Comparison of ENCODE assay signal across 9 cellular contexts in the genomic region with DNA sequence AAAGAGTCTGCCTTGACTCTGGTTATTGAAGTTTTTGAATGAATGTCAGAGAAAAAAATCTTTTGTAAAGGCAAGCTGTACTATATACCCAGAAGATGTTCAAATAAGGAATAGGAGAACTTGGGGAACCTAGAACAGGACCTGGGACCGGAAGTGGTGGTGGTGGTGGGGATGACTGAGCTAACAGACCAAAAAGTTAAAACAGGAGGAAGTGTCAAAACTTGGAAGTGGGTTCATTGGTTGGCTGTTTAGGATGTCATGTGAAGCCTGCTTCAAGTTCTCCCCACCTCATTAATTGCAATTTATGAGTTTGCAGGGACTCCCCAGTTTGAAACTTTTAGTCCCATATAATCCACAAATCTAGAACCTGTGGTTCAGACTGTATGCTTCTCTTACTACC. TPM values are rescaled to one million over a fixed set of nuclear protein-coding genes. Genes with fewer than 3 reads are reported as not detected.
DNase-seq lines count a peak whose midpoint lies in the region; ATAC-seq and TF ChIP-seq lines count a peak whose summit lies in the region.
"Had no signal": no experiment of that assay in that cellular context is flagged by ENCODE, and none has a peak within 500 bp of the region (broad histone marks: within the 10 kb centered on the region; RNA-seq: fewer than 3 reads in every experiment).

No MANE protein-coding gene starts in this region.

- H4K5ac ChIP-seq in IMR-90 (ENCODE audit: low read depth, low read length), result no peak overlapping the region

- H2AK5ac ChIP-seq in IMR-90 (ENCODE audit: low read depth, low read length), result peak overlapping the region; percentile 45; the same call in 1 of the 2 replicates

- TF ChIP-seq POLR2A in IMR-90 (IDR thresholded peaks at IDR 0.05; ENCODE audit: low read depth, low read length) (no peak), erythroblast (IDR thresholded peaks at IDR 0.05; ENCODE audit: low read length) (no peak)

- H3K9ac ChIP-seq in IMR-90 (ENCODE audit: low read depth, low read length), result no peak overlapping the region

- H3K9me1 ChIP-seq in IMR-90 (ENCODE audit: insufficient read depth, low read length), result peaks cover 6% of the 10 kb centered on the region; the same call in 1 of the 2 replicates

- peak overlapping the region; percentile 31; the same call in 1 of the 2 replicates for H3K4ac ChIP-seq in IMR-90 (ENCODE audit: low read depth, low read length)

- H3K36me3 Mint-ChIP-seq in activated CD4-positive, alpha-beta memory T cell treated with anti-CD3 and anti-CD28 coated beads for 36 hours, result peaks cover 16% of the 10 kb centered on the region
- peaks cover 5 to 39% (median 21%) of the 10 kb centered on the region in 5 donors for H3K36me3 Mint-ChIP-seq in naive thymus-derived CD4-positive, alpha-beta T cell

- DNase-seq in IMR-90 (no peak), erythroblast (lab: John Stamatoyannopoulos, UW) (no peak)
- DNase-seq in activated CD4-positive, alpha-beta memory T cell treated with anti-CD3 and anti-CD28 coated beads for 36 hours, result peak; percentile 72
- DNase-seq in naive thymus-derived CD4-positive, alpha-beta T cell, result peak in 5 of 9 donors; percentile 13 to 36 (median 21)
- no peak for DNase-seq in activated CD4-positive, CD25-positive, alpha-beta regulatory T cell (lab: John Stamatoyannopoulos, UW)
- DNase-seq: NCI-H526 had no signal

- H3K14ac ChIP-seq in IMR-90 (replicated peaks; ENCODE audit: low read depth, low read length), result no peak overlapping the region

- in situ Hi-C loops in IMR-90 (cut with MboI; ENCODE audit: low sequenced_read_pairs), result no loop called here

- no peak for TF ChIP-seq RAD21 in IMR-90 (IDR thresholded peaks at IDR 0.05; ENCODE audit: low read length)

- no peak overlapping the region for H4K91ac ChIP-seq in IMR-90 (ENCODE audit: insufficient read depth, low read depth, low read length)

- H3K56ac ChIP-seq in IMR-90 (ENCODE audit: extremely low read depth, insufficient read depth, low read length), result no peak overlapping the region

- H4K20me1 ChIP-seq in IMR-90 (ENCODE audit: insufficient read depth, low read length), result no peaks in the 10 kb centered on the region

- peak overlapping the region; percentile 50; the same call in 1 of the 2 replicates for H2BK20ac ChIP-seq in IMR-90 (ENCODE audit: low read depth, low read length)

- no peaks in the 10 kb centered on the region for H3K27me3 Mint-ChIP-seq in activated CD4-positive, alpha-beta memory T cell treated with anti-CD3 and anti-CD28 coated beads for 36 hours
- peaks cover 0 to 3% (median 0%) of the 10 kb centered on the region in 5 donors for H3K27me3 Mint-ChIP-seq in naive thymus-derived CD4-positive, alpha-beta T cell

- no CpG with 5 or more reads among the region's 1 CpG for WGBS in IMR-90 (ENCODE audit: extremely low coverage in 2 of 2, insufficient read length in 1 of 2), 2 experiments

- H3K4me2 ChIP-seq in IMR-90 (ENCODE audit: low read depth, low read length), result no peak overlapping the region

- dilution Hi-C loops in IMR-90 (cut with HindIII; ENCODE audit: low sequenced_read_pairs, unreplicated experiment), result no loop called here

- intact Hi-C loops in IMR-90 (cut with micrococcal nuclease), result loop anchor here (5.0 kb wide), 1 partner anchor 93 kb away; no protein-coding TSS in a partner anchor
- intact Hi-C loops in activated CD4-positive, alpha-beta memory T cell treated with anti-CD3 and anti-CD28 coated beads for 36 hours (cut with micrococcal nuclease), result loop anchor here (1.0 kb wide), 1 partner anchor 84 kb away; no protein-coding TSS in a partner anchor
- intact Hi-C loops in naive thymus-derived CD4-positive, alpha-beta T cell (cut with micrococcal nuclease), result loop anchor here (1.0 to 2.0 kb wide), 2 partner anchors 32 to 34 kb away; no protein-coding TSS in a partner anchor

- no peak overlapping the region for H2BK5ac ChIP-seq in IMR-90 (ENCODE audit: low read depth, low read length, poor library complexity, severe bottlenecking)

- TF ChIP-seq CTCF in IMR-90 (conservative IDR thresholded peaks at IDR 0.05; ENCODE audit: low read depth, low read length), result no peak

- H3K27me3 ChIP-seq in IMR-90 (ENCODE audit: control insufficient read depth, insufficient read depth, low read length), result no peaks in the 10 kb centered on the region; the same call in 1 of the 2 replicates
- H3K27me3 ChIP-seq in naive thymus-derived CD4-positive, alpha-beta T cell (ENCODE audit: control insufficient read depth in 2 of 2, insufficient read depth in 2 of 2, low read length in 2 of 2), result no peaks in the 10 kb centered on the region

- peak overlapping the region; percentile 20; the same call in 1 of the 2 replicates for H2BK120ac ChIP-seq in IMR-90 (ENCODE audit: low read depth, low read length)

- peaks cover 54% of the 10 kb centered on the region for H3K4me1 Mint-ChIP-seq in activated CD4-positive, alpha-beta memory T cell treated with anti-CD3 and anti-CD28 coated beads for 36 hours (ENCODE audit: low read depth)
- peaks cover 24 to 59% (median 43%) of the 10 kb centered on the region in 7 donors for H3K4me1 Mint-ChIP-seq in naive thymus-derived CD4-positive, alpha-beta T cell

- ATAC-seq in GM18907 (IDR thresholded peaks at IDR 0.05; ENCODE audit: unreplicated experiment) (peak; percentile 57), IMR-90 (ENCODE audit: low read depth) (no peak), GM21360 (IDR thresholded peaks at IDR 0.05; ENCODE audit: unreplicated experiment) (no peak), SK-N-SH treated with all-trans-retinoic acid at 6 μM for 48 hours (no peak)
- peak; percentile 73 for ATAC-seq in naive thymus-derived CD4-positive, alpha-beta T cell

- CTCF ChIA-PET in IMR-90 (lab: Yijun Ruan, JAX), result interaction anchor here (0.8 kb wide), 1 partner anchor 40 kb away, joined by 3 read pairs; no protein-coding TSS in a partner anchor
- CTCF ChIA-PET in activated CD4-positive, alpha-beta memory T cell treated with anti-CD3 and anti-CD28 coated beads for 36 hours (lab: Charles Lee), result interaction anchor here (2.1 kb wide), 1 partner anchor 34 kb away, joined by 8 read pairs; no protein-coding TSS in a partner anchor
- CTCF ChIA-PET in naive thymus-derived CD4-positive, alpha-beta T cell (lab: Charles Lee), result interaction anchor here (0.6 to 1.3 kb wide), 2 partner anchors 51 to 141 kb away, joined by 3 to 6 read pairs; no protein-coding TSS in a partner anchor

- H2BK15ac ChIP-seq in IMR-90 (ENCODE audit: low read depth, low read length), result no peak overlapping the region

- H3K36me3 ChIP-seq in IMR-90 (ENCODE audit: control insufficient read depth, insufficient read depth, low read length), result no peaks in the 10 kb centered on the region
- H3K36me3 ChIP-seq in naive thymus-derived CD4-positive, alpha-beta T cell (ENCODE audit: control insufficient read depth in 2 of 3, insufficient read depth in 3 of 3, low read length in 3 of 3), result no peaks in the 10 kb centered on the region

- H3K4me3 Mint-ChIP-seq in activated CD4-positive, alpha-beta memory T cell treated with anti-CD3 and anti-CD28 coated beads for 36 hours, result no peak overlapping the region
- H3K4me3 Mint-ChIP-seq in naive thymus-derived CD4-positive, alpha-beta T cell, result peak overlapping the region in 8 of 10 donors; percentile 4 to 61 (median 45)

- no peak overlapping the region for H2AFZ ChIP-seq in IMR-90 (replicated peaks; ENCODE audit: low read length, poor library complexity)

- H3K18ac ChIP-seq in IMR-90 (ENCODE audit: low read depth, low read length), result no peak overlapping the region

- peaks cover 22% of the 10 kb centered on the region for H3K4me1 ChIP-seq in IMR-90 (ENCODE audit: control insufficient read depth, insufficient read depth, low read length)
- H3K4me1 ChIP-seq in naive thymus-derived CD4-positive, alpha-beta T cell (ENCODE audit: control insufficient read depth in 2 of 2, insufficient read depth in 2 of 2, low read length in 2 of 2), result peaks cover 9 to 27% of the 10 kb centered on the region in 2 donors

- H3K27ac Mint-ChIP-seq in activated CD4-positive, alpha-beta memory T cell treated with anti-CD3 and anti-CD28 coated beads for 36 hours, result no peak overlapping the region
- H3K27ac Mint-ChIP-seq in naive thymus-derived CD4-positive, alpha-beta T cell, result peak overlapping the region in 2 of 9 donors; percentile 14 to 50

- BruUV-seq in IMR-90 (replicated peaks; lab: Mats Ljungman, UMichigan), result no TSS peak

- H3K27ac ChIP-seq in IMR-90 (ENCODE audit: insufficient read depth, low read length), result no peak overlapping the region
- no peak overlapping the region for H3K27ac ChIP-seq in naive thymus-derived CD4-positive, alpha-beta T cell (ENCODE audit: low read depth, low read length)

- peaks cover 12% of the 10 kb centered on the region for H3K9me3 Mint-ChIP-seq in activated CD4-positive, alpha-beta memory T cell treated with anti-CD3 and anti-CD28 coated beads for 36 hours
- H3K9me3 Mint-ChIP-seq in naive thymus-derived CD4-positive, alpha-beta T cell, result peaks cover 0 to 17% (median 5%) of the 10 kb centered on the region in 11 donors

- no peak overlapping the region for H3K23ac ChIP-seq in IMR-90 (ENCODE audit: low read depth, low read length)

- no peak overlapping the region for H3K4me3 ChIP-seq in IMR-90 (ENCODE audit: insufficient read depth, low read depth, low read length)
- no peak overlapping the region for H3K4me3 ChIP-seq in naive thymus-derived CD4-positive, alpha-beta T cell (ENCODE audit: low read length)

- H4K8ac ChIP-seq in IMR-90 (ENCODE audit: low read depth in 2 of 2, low read length in 2 of 2), result peak overlapping the region in 1 of 2 experiments; percentile 13; a peak in 1 of 4 replicates

- POLR2A ChIA-PET in IMR-90 (lab: Charles Lee; ENCODE audit: unreplicated experiment), result no interaction called here
- POLR2A ChIA-PET in activated CD4-positive, alpha-beta memory T cell treated with anti-CD3 and anti-CD28 coated beads for 36 hours (lab: Charles Lee), result interaction anchor here (1.0 kb wide), 2 partner anchors 25 to 34 kb away, joined by 3 to 4 read pairs; no protein-coding TSS in a partner anchor
- POLR2A ChIA-PET in naive thymus-derived CD4-positive, alpha-beta T cell (lab: Charles Lee), result no interaction called here

- peaks cover 6% of the 10 kb centered on the region for H3K9me3 ChIP-seq in IMR-90 (ENCODE audit: control insufficient read depth, insufficient read depth, low read length)
- no peaks in the 10 kb centered on the region for H3K9me3 ChIP-seq in naive thymus-derived CD4-positive, alpha-beta T cell (ENCODE audit: control insufficient read depth in 2 of 3, low read length in 3 of 3)

- H2AK9ac ChIP-seq in IMR-90 (replicated peaks; ENCODE audit: low read depth, low read length, poor library complexity), result no peak overlapping the region

- H3K79me1 ChIP-seq in IMR-90 (ENCODE audit: low read depth in 1 of 2, low read length in 2 of 2), result no peaks in the 10 kb centered on the region

TF ChIP-seq in SK-N-SH treated with all-trans-retinoic acid at 6 μM for 48 hours, 23 proteins besides CTCF, POLR2A, EP300 and RAD21 (continues in another document):
- no peak for TF ChIP-seq ARNTL (CRISPR knock-in tag; IDR thresholded peaks at IDR 0.05; ENCODE audit: borderline replicate concordance, low read depth)

RNA-seq across cellular contexts. Expression of gene PLXNC1, which starts 26.2 kb away (rescaled TPM):
- 1.1 and 1.6 TPM in 2 replicates for total RNA-seq in IMR-90 (2012; rRNA removed)
- polyA plus RNA-seq in IMR-90 (2012; rRNA removed), result 0.77 and 1.0 TPM in 2 replicates
- 0.10 and 0.30 TPM in 2 replicates for polyA plus RNA-seq in IMR-90 (2012; cell fraction: cytosol; rRNA removed)
- 0.25 and 0.88 TPM in 2 replicates for polyA plus RNA-seq in IMR-90 (2012; cell fraction: nucleus; rRNA removed; ENCODE audit: low replicate concordance)
- 1 to 10 TPM; 5.7 to 6.2 TPM for total RNA-seq in activated CD4-positive, alpha-beta memory T cell treated with anti-CD3 and anti-CD28 coated beads for 36 hours
- 10 to 100 TPM; 12.2 to 57.2 (median 19.3) TPM for total RNA-seq in naive thymus-derived CD4-positive, alpha-beta T cell
- 1 to 10 TPM; 2.5 to 2.9 TPM for polyA plus RNA-seq in naive thymus-derived CD4-positive, alpha-beta T cell

Comparison
In these comparisons a context has a peak if more than half of its experiments do, and no peak if none do; other contexts are left out.
1. ATAC-seq: peak in GM18907 (single experiment) and naive thymus-derived CD4-positive, alpha-beta T cell (single experiment); none in IMR-90 (single experiment), GM21360 (single experiment) and SK-N-SH treated with all-trans-retinoic acid at 6 μM for 48 hours (single experiment).
2. DNase-seq: peak in activated CD4-positive, alpha-beta memory T cell treated with anti-CD3 and anti-CD28 coated beads for 36 hours (single experiment) and naive thymus-derived CD4-positive, alpha-beta T cell (5 of 9); none in IMR-90 (single experiment), erythroblast (0 of 2) and activated CD4-positive, CD25-positive, alpha-beta regulatory T cell (0 of 4).